In genomic region chr3:103653996-103654395, GRCh38 we compare ENCODE assay signal across 21 cellular contexts.
A peak's percentile ranks its signal among the peaks of the same experiment; 100 is the strongest.
DNase-seq lines count a peak whose midpoint lies in the region; TF ChIP-seq lines count a peak whose summit lies in the region.
"Had no signal": no experiment of that assay in that cellular context is flagged by ENCODE, and none has a peak within 500 bp of the region (broad histone marks: within the 10 kb centered on the region; RNA-seq: fewer than 3 reads in every experiment).

No MANE protein-coding gene starts in this region.

- H3K36me3 ChIP-seq in stomach, result no peaks in the 10 kb centered on the region
- H3K36me3 ChIP-seq: BE2C; BLaER1 treated with 17β-estradiol and CSF1 and Interleukin-3, amounts not matched to agents 10 nM and 100 nM had no signal

- H3K4me1 ChIP-seq in stomach, result no peaks in the 10 kb centered on the region
- H3K4me1 ChIP-seq: A549, BE2C had no signal

- TF ChIP-seq CTCF in VCaP (conservative IDR thresholded peaks at IDR 0.05), result no peak
- TF ChIP-seq CTCF in epithelial cell of esophagus (IDR thresholded peaks at IDR 0.05; ENCODE audit: insufficient read depth, low read depth, low read length, missing control alignments), result no peak
- no peak for TF ChIP-seq CTCF in stomach (IDR thresholded peaks at IDR 0.05)

- intact Hi-C loops in stomach (cut with DNase I; ENCODE audit: low total_unique reads), result no loop called here

- TF ChIP-seq EP300 in stomach (IDR thresholded peaks at IDR 0.05), result no peak

- DNase-seq in ELR (ENCODE audit: low read depth) (peak; percentile 45), M059J (ENCODE audit: low read depth) (peak; percentile 8), epithelial cell of esophagus (ENCODE audit: low read depth) (peak; percentile 34), NCI-H510A treated with DMSO at 0.1 percent for 48 hours (lab: John Stamatoyannopoulos, UW) (no peak), NK-92 (lab: John Stamatoyannopoulos, UW; ENCODE audit: unreplicated experiment) (no peak), stomach (no peak)
- DNase-seq: 8988T; ACHN; AML-193; BE2C; CD4-positive, alpha-beta T cell; CD8-positive, alpha-beta memory T cell; DMS 273 treated with DMSO at 0.1 percent for 48 hours; DND-41; GDM1; H9 had no signal

- H3K4me3 ChIP-seq in epithelial cell of esophagus (ENCODE audit: low read length), result no peak overlapping the region
- H3K4me3 ChIP-seq in stomach, result no peak overlapping the region
- H3K4me3 ChIP-seq: A549; BLaER1 treated with 17β-estradiol and CSF1 and Interleukin-3, amounts not matched to agents 10 nM and 100 nM; GM12878; GM23338 had no signal

- no peaks in the 10 kb centered on the region for H3K27me3 ChIP-seq in stomach
- H3K27me3 ChIP-seq: BE2C; BLaER1 treated with 17β-estradiol and CSF1 and Interleukin-3, amounts not matched to agents 10 nM and 100 nM had no signal

- H3K27ac ChIP-seq in VCaP, result peak overlapping the region; percentile 14
- no peak overlapping the region for H3K27ac ChIP-seq in stomach
- H3K27ac ChIP-seq: A549; BLaER1 treated with 17β-estradiol and CSF1 and Interleukin-3, amounts not matched to agents 10 nM and 100 nM had no signal

- H3K9me3 ChIP-seq in stomach, result no peaks in the 10 kb centered on the region
- H3K9me3 ChIP-seq: A549; BE2C; BLaER1 treated with 17β-estradiol and CSF1 and Interleukin-3, amounts not matched to agents 10 nM and 100 nM had no signal

- WGBS in stomach, 5 donors, result 43 to 82% (median 53%) methylated on average over 1 of the region's 1 CpG

- no peak for TF ChIP-seq POLR2A in stomach (IDR thresholded peaks at IDR 0.05)

Comparison
In these comparisons a context has a peak if more than half of its experiments do, and no peak if none do; other contexts are left out.
1. DNase-seq: peak in ELR (single experiment), M059J (single experiment) and epithelial cell of esophagus (single experiment); none in NCI-H510A treated with DMSO at 0.1 percent for 48 hours (single experiment), NK-92 (single experiment) and stomach (single experiment).